ENCODE assay signal across 1 cellular context in genomic region chr12:55670213-55670730, GRCh38.
TF ChIP-seq lines count a peak whose summit lies in the region.

No MANE protein-coding gene starts in this region.

TF ChIP-seq in H1, 55 proteins besides CTCF, POLR2A, EP300 and RAD21:
- TF ChIP-seq JUN (IDR thresholded peaks at IDR 0.05; ENCODE audit: low read depth, low read length) = no peak
- TF ChIP-seq HDAC6 (IDR thresholded peaks at IDR 0.05; ENCODE audit: low read depth, low read length) = no peak
- no peak for TF ChIP-seq CHD7 (IDR thresholded peaks at IDR 0.05; ENCODE audit: insufficient replicate concordance, low read length)
- TF ChIP-seq HDAC2 (IDR thresholded peaks at IDR 0.05; ENCODE audit: borderline replicate concordance in 1 of 2, low read depth in 2 of 2, low read length in 2 of 2) = no peak
- TF ChIP-seq SP4 (IDR thresholded peaks at IDR 0.05; ENCODE audit: low read length) = no peak
- no peak for TF ChIP-seq MAFK (IDR thresholded peaks at IDR 0.05; ENCODE audit: low read depth, low read length)
- no peak for TF ChIP-seq POLR2AphosphoS5 (IDR thresholded peaks at IDR 0.05; ENCODE audit: low read depth, low read length)
- no peak for TF ChIP-seq BACH1 (IDR thresholded peaks at IDR 0.05; ENCODE audit: low read length)
